17 cellular contexts compared by ENCODE assay signal in the genomic region with DNA sequence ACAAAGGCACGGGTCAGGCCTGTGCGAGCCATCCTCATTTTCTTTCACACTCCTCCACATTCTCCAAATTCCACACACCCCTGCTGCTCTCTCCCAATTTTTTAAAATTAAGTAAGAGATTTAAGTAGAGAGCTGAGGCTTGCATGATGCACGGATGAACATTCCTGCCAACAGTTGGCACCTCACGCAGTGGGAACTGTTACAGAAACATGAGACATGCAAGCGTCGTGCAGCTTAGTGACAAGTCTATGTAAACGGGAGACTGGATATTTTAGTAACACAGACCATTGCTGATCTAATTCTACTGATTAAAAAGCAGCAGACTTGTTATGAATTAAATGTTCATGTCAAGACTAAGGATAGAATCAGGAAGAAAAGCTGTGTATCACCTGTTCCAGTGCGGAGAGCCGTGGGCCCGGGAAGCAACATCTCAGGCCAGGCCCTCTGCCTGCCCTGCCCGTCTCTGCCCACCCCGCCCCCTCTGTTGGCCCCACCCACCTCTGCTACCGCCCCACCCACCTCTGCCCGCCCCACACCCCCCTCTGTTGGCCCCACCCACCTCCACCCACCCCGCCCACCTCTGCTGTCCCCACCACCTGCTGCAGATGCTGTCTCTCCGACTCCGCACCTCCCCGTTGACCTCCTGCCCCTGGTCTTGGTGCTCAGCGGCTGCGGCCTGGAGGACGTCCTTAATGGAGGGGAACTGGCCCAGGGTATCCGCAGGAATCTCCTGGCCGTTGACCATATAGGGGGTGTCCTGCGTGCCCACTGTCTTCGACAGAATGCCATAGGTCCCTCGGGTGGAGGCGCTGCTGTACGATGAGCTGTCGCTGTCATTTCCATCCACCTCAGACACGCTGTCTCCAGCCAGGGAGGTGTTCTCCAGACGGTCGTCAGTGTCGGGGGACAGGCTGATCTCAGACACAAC. TPM values are rescaled to one million over a fixed set of nuclear protein-coding genes. Genes with fewer than 3 reads are reported as not detected.
DNase-seq lines count a peak whose midpoint lies in the region; ATAC-seq, FAIRE-seq and TF ChIP-seq lines count a peak whose summit lies in the region.
"Had no signal": no experiment of that assay in that cellular context is flagged by ENCODE, and none has a peak within 500 bp of the region (broad histone marks: within the 10 kb centered on the region; RNA-seq: fewer than 3 reads in every experiment).

No MANE protein-coding gene starts in this region.

- TF ChIP-seq CTCF in D721Med (IDR thresholded peaks at IDR 0.05; ENCODE audit: insufficient read depth, missing control alignments) (no peak), WERI-Rb-1 (IDR thresholded peaks at IDR 0.05; ENCODE audit: low read depth, low read length) (no peak), HepG2 (CRISPR knock-in tag; IDR thresholded peaks at IDR 0.05) (no peak)

- H3K4me1 ChIP-seq in HepG2 (ENCODE audit: insufficient read depth, low read length): no peaks in the 10 kb centered on the region
- H3K4me1 ChIP-seq: thyroid gland had no signal

- H3K79me2 ChIP-seq in HepG2 (ENCODE audit: insufficient read depth, low read length): peaks cover 6% of the 10 kb centered on the region

- DNase-seq in AG20443 (ENCODE audit: low spot score) (peak; percentile 66), D721Med (ENCODE audit: insufficient read length, low spot score) (peak; percentile 58), WERI-Rb-1 (peak; percentile 43), HepG2 (ENCODE audit: low spot score) (no peak), EL (no peak)
- no peak for DNase-seq in activated CD8-positive, alpha-beta memory T cell treated with anti-CD3 and anti-CD28 coated beads, Interleukin-2, amount 50 U/mL, for 4 hours
- DNase-seq: activated CD4-positive, alpha-beta T cell treated with anti-CD3 and anti-CD28 coated beads, Interleukin-2, amount 10 ng/mL, durations not matched to agents 24 days and 14 days; effector CD4-positive, alpha-beta T cell; hippocampal formation; left colon; NCI-H187 treated with DMSO at 0.1 percent for 48 hours; NCI-H510A treated with DMSO at 0.1 percent for 48 hours; thyroid gland had no signal

- ATAC-seq in HepG2 (no peak), GM21723 (IDR thresholded peaks at IDR 0.05; ENCODE audit: unreplicated experiment) (no peak)
- ATAC-seq: left colon had no signal

- H3K27me3 ChIP-seq in WERI-Rb-1 (ENCODE audit: insufficient read depth, low read depth, severe bottlenecking) (no peaks in the 10 kb centered on the region), HepG2 (ENCODE audit: control insufficient read depth in 1 of 2, insufficient read depth in 2 of 2, low read length in 2 of 2) (no peaks in the 10 kb centered on the region)
- H3K27me3 ChIP-seq: cardiac muscle cell, thyroid gland had no signal

- FAIRE-seq in D721Med (lab: Jason Lieb, UNC) (no peak), HepG2 (lab: Jason Lieb, UNC) (no peak)
- FAIRE-seq: GM12892, H54 had no signal

- TF ChIP-seq EP300 in HepG2 (IDR thresholded peaks at IDR 0.05; ENCODE audit: low read depth in 2 of 2, low read length in 2 of 2): no peak
- TF ChIP-seq EP300 in HepG2 (CRISPR knock-in tag; IDR thresholded peaks at IDR 0.05; ENCODE audit: borderline replicate concordance): no peak

- no peak for TF ChIP-seq RAD21 in HepG2 (CRISPR knock-in tag; IDR thresholded peaks at IDR 0.05)

- no peak overlapping the region for H3K9ac ChIP-seq in HepG2 (ENCODE audit: insufficient read depth, low read depth, low read length)

- CTCF ChIA-PET in HepG2 (lab: Yijun Ruan, JAX; ENCODE audit: low intra/inter-chr PET ratio, low total read pairs): no interaction called here

- POLR2A ChIA-PET in HepG2 (lab: Yijun Ruan, JAX): no interaction called here

- intact Hi-C loops in HepG2 (cut with micrococcal nuclease; ENCODE audit: unreplicated experiment): no loop called here

- H3K9me3 ChIP-seq in WERI-Rb-1 (ENCODE audit: severe bottlenecking): no peaks in the 10 kb centered on the region
- no peaks in the 10 kb centered on the region for H3K9me3 ChIP-seq in HepG2 (ENCODE audit: low read length)
- H3K9me3 ChIP-seq: thyroid gland had no signal

- no peak overlapping the region for H3K4me2 ChIP-seq in HepG2 (ENCODE audit: low read depth, low read length)

- no peak overlapping the region for H3K4me3 ChIP-seq in WERI-Rb-1 (ENCODE audit: low read depth, low read length)
- no peak overlapping the region for H3K4me3 ChIP-seq in HepG2 (replicated peaks in 1 of 3; ENCODE audit: insufficient read depth in 1 of 3, low read depth in 2 of 3, low read length in 3 of 3)
- H3K4me3 ChIP-seq: cardiac muscle cell, thyroid gland had no signal

- H2AFZ ChIP-seq in HepG2 (ENCODE audit: low read length): no peak overlapping the region

- BruUV-seq in HepG2 (replicated peaks; lab: Mats Ljungman, UMichigan): TSS peak; percentile 65

- no peak for TF ChIP-seq POLR2A in HepG2 (IDR thresholded peaks at IDR 0.05; ENCODE audit: insufficient read depth in 1 of 2, low read depth in 2 of 2, low read length in 2 of 2)

- WGBS in HepG2 (ENCODE audit: low lambda C conversion rate): 97% methylated on average over 33 of the region's 33 CpGs

- H3K36me3 ChIP-seq in WERI-Rb-1 (peaks cover 61% of the 10 kb centered on the region), HepG2 (replicated peaks in 1 of 2; ENCODE audit: control insufficient read depth in 1 of 2, insufficient read depth in 2 of 2, low read length in 2 of 2) (peaks cover 31 to 59% of the 10 kb centered on the region in 2 experiments)

- H4K20me1 ChIP-seq in HepG2 (ENCODE audit: insufficient read depth, low read length): 0 out of 2 replicates have a peak, but pooled peaks cover 7% of the 10 kb centered on the region

- in situ Hi-C loops in HepG2 (cut with HindIII; ENCODE audit: extremely low pct_ligation_motif_present, low pct_unique_long_range_greater_than_20kb): no loop called here

- no peak overlapping the region for H3K27ac ChIP-seq in WERI-Rb-1
- H3K27ac ChIP-seq in HepG2 (ENCODE audit: extremely low read length, insufficient read depth, low read length): no peak overlapping the region
- H3K27ac ChIP-seq: cardiac muscle cell, thyroid gland had no signal

TF ChIP-seq in HepG2, 621 proteins besides CTCF, POLR2A, EP300 and RAD21:
- TF ChIP-seq AGO2 (optimal IDR thresholded peaks at IDR 0.05; ENCODE audit: low read depth, low read length): peak; percentile 43
- TF ChIP-seq MIER2 (CRISPR knock-in tag; IDR thresholded peaks at IDR 0.05): no peak

RNA-seq across cellular contexts. Expression of a gene that starts 21.1 kb away (rescaled TPM):
- 36.0 and 43.0 TPM in 2 replicates for total RNA-seq in HepG2 (2016; rRNA removed; fragmentation: Illumina TruSeq; extraction: Trizol)
- total RNA-seq in HepG2 (2016; cell fraction: cytosol; rRNA removed; fragmentation: Illumina TruSeq; extraction: Trizol; ENCODE audit: low read depth): 15.6 and 17.8 TPM in 2 replicates
- total RNA-seq in HepG2 (2016; cell fraction: insoluble cytoplasmic fraction; rRNA removed; fragmentation: Illumina TruSeq; extraction: Trizol): 31.7 and 41.8 TPM in 2 replicates
- 26.6 and 27.1 TPM in 2 replicates for total RNA-seq in HepG2 (2016; cell fraction: membrane; rRNA removed; fragmentation: Illumina TruSeq; extraction: Trizol)
- total RNA-seq in HepG2 (2016; cell fraction: nucleus; rRNA removed; fragmentation: Illumina TruSeq; extraction: Trizol): 40.4 and 48.3 TPM in 2 replicates
- 22.0 and 22.7 TPM in 2 replicates for polyA plus RNA-seq in HepG2 (2011; rRNA removed)
- 17.7 and 27.7 TPM in 2 replicates for polyA plus RNA-seq in HepG2 (2011; cell fraction: cytosol; rRNA removed)
- 63.9 and 77.3 TPM in 2 replicates for polyA plus RNA-seq in HepG2 (2011; cell fraction: nucleus; rRNA removed)
- 10.9 and 13.5 TPM in 2 replicates for polyA plus RNA-seq in HepG2 (2012)
- polyA plus RNA-seq in HepG2 (2016; cell fraction: cytosol; fragmentation: Illumina TruSeq; extraction: Trizol; ENCODE audit: low read depth): 9.3 and 9.4 TPM in 2 replicates
- polyA plus RNA-seq in HepG2 (2016; cell fraction: insoluble cytoplasmic fraction; fragmentation: Illumina TruSeq; extraction: Trizol; ENCODE audit: low read depth): 14.3 and 16.9 TPM in 2 replicates
- polyA plus RNA-seq in HepG2 (2016; cell fraction: membrane; fragmentation: Illumina TruSeq; extraction: Trizol; ENCODE audit: low read depth): 9.7 and 12.3 TPM in 2 replicates
- polyA plus RNA-seq in HepG2 (2016; cell fraction: nucleus; fragmentation: Illumina TruSeq; extraction: Trizol; ENCODE audit: insufficient read depth, low read depth): 48.3 and 55.7 TPM in 2 replicates
- polyA minus RNA-seq in HepG2 (2011; rRNA and poly(A)+ RNA removed; ENCODE audit: low replicate concordance): 38.7 and 87.6 TPM in 2 replicates
- 27.6 and 33.4 TPM in 2 replicates for polyA minus RNA-seq in HepG2 (2011; cell fraction: cytosol; rRNA and poly(A)+ RNA removed)
- polyA minus RNA-seq in HepG2 (2011; cell fraction: nucleus; rRNA and poly(A)+ RNA removed): 40.3 and 67.0 TPM in 2 replicates

RNA-seq across cellular contexts. Expression of a gene that starts 45.9 kb away (rescaled TPM):
- 16.2 and 35.3 TPM in 2 replicates for total RNA-seq in HepG2 (2016; rRNA removed; fragmentation: Illumina TruSeq; extraction: Trizol)
- 20.1 and 20.5 TPM in 2 replicates for total RNA-seq in HepG2 (2016; cell fraction: cytosol; rRNA removed; fragmentation: Illumina TruSeq; extraction: Trizol; ENCODE audit: low read depth)
- 14.0 and 36.7 TPM in 2 replicates for total RNA-seq in HepG2 (2016; cell fraction: insoluble cytoplasmic fraction; rRNA removed; fragmentation: Illumina TruSeq; extraction: Trizol)
- total RNA-seq in HepG2 (2016; cell fraction: membrane; rRNA removed; fragmentation: Illumina TruSeq; extraction: Trizol): 16.8 and 21.8 TPM in 2 replicates
- 62.3 and 64.4 TPM in 2 replicates for total RNA-seq in HepG2 (2016; cell fraction: nucleus; rRNA removed; fragmentation: Illumina TruSeq; extraction: Trizol)
- polyA plus RNA-seq in HepG2 (2011; rRNA removed): 37.1 and 51.2 TPM in 2 replicates
- 23.3 and 24.4 TPM in 2 replicates for polyA plus RNA-seq in HepG2 (2011; cell fraction: cytosol; rRNA removed)
- 163 and 166 TPM in 2 replicates for polyA plus RNA-seq in HepG2 (2011; cell fraction: nucleus; rRNA removed)
- 30.1 and 31.6 TPM in 2 replicates for polyA plus RNA-seq in HepG2 (2012)
- polyA plus RNA-seq in HepG2 (2016; cell fraction: cytosol; fragmentation: Illumina TruSeq; extraction: Trizol; ENCODE audit: low read depth): 3.0 and 3.4 TPM in 2 replicates
- 12.3 and 14.0 TPM in 2 replicates for polyA plus RNA-seq in HepG2 (2016; cell fraction: insoluble cytoplasmic fraction; fragmentation: Illumina TruSeq; extraction: Trizol; ENCODE audit: low read depth)
- polyA plus RNA-seq in HepG2 (2016; cell fraction: membrane; fragmentation: Illumina TruSeq; extraction: Trizol; ENCODE audit: low read depth): 7.1 and 7.4 TPM in 2 replicates
- 129 and 136 TPM in 2 replicates for polyA plus RNA-seq in HepG2 (2016; cell fraction: nucleus; fragmentation: Illumina TruSeq; extraction: Trizol; ENCODE audit: insufficient read depth, low read depth)
- 183 and 431 TPM in 2 replicates for polyA minus RNA-seq in HepG2 (2011; rRNA and poly(A)+ RNA removed; ENCODE audit: low replicate concordance)
- polyA minus RNA-seq in HepG2 (2011; cell fraction: cytosol; rRNA and poly(A)+ RNA removed): 26.3 and 37.6 TPM in 2 replicates
- polyA minus RNA-seq in HepG2 (2011; cell fraction: nucleus; rRNA and poly(A)+ RNA removed): 111 and 121 TPM in 2 replicates

Comparison
In these comparisons a context has a peak if more than half of its experiments do, and no peak if none do; other contexts are left out.
1. DNase-seq: peak in AG20443 (single experiment), D721Med (single experiment) and WERI-Rb-1 (single experiment); none in HepG2 (single experiment), activated CD8-positive, alpha-beta memory T cell treated with anti-CD3 and anti-CD28 coated beads, Interleukin-2, amount 50 U/mL, for 4 hours (single experiment) and EL (single experiment).